18 cellular contexts compared by ENCODE assay signal in genomic region chr5:1012900-1013237, GRCh38. TPM values are rescaled to one million over a fixed set of nuclear protein-coding genes. Genes with fewer than 3 reads are reported as not detected.
A peak's percentile ranks its signal among the peaks of the same experiment; 100 is the strongest.
DNase-seq lines count a peak whose midpoint lies in the region; ATAC-seq, FAIRE-seq and TF ChIP-seq lines count a peak whose summit lies in the region.
"Had no signal": no experiment of that assay in that cellular context is flagged by ENCODE, and none has a peak within 500 bp of the region (broad histone marks: within the 10 kb centered on the region; RNA-seq: fewer than 3 reads in every experiment).

No MANE protein-coding gene starts in this region.

- no peak overlapping the region for H2BK20ac ChIP-seq in H1 (ENCODE audit: low read length)

- no peaks in the 10 kb centered on the region for H3K9me3 ChIP-seq in right lobe of liver
- no peaks in the 10 kb centered on the region for H3K9me3 ChIP-seq in HepG2 (ENCODE audit: low read length)
- H3K9me3 ChIP-seq in H1 (ENCODE audit: insufficient read depth in 2 of 2, low read depth in 1 of 2, low read length in 1 of 2): no peaks in the 10 kb centered on the region
- no peaks in the 10 kb centered on the region for H3K9me3 ChIP-seq in osteoblast (ENCODE audit: low read depth, low read length)
- no peaks in the 10 kb centered on the region for H3K9me3 ChIP-seq in PC-9 (ENCODE audit: insufficient read depth, low read depth)

- DNase-seq in right lobe of liver (peak in 2 of 3 donors; percentile 5 to 22), HepG2 (ENCODE audit: low spot score) (no peak), H1 (ENCODE audit: low read depth in 1 of 2, low spot score in 2 of 2) (no peak), osteoblast (ENCODE audit: insufficient read length, low spot score, missing footprints) (peak; percentile 88), PC-9 (no peak), D341Med (ENCODE audit: low spot score) (no peak)
- DNase-seq: CD8-positive, alpha-beta T cell; COR-L47; DND-41; GDM1; GOT3; HCEC 1CT; HFFc6 had no signal

- CTCF ChIA-PET in HepG2 (lab: Yijun Ruan, JAX; ENCODE audit: low intra/inter-chr PET ratio, low total read pairs): no interaction called here
- CTCF ChIA-PET in H1 (lab: Charles Lee; ENCODE audit: partially characterized antibody): interaction anchor here (0.8 to 4.8 kb wide), 9 partner anchors 17 to 237 kb away, joined by 3 to 30 read pairs (median 3); no protein-coding TSS in a partner anchor
- CTCF ChIA-PET in PC-9 (lab: Charles Lee): no interaction called here

- H3K23me2 ChIP-seq in H1 (ENCODE audit: low read depth, low read length): peaks cover 3% of the 10 kb centered on the region; the same call in 1 of the 2 replicates

- no peak overlapping the region for H2AK5ac ChIP-seq in H1 (ENCODE audit: low read depth, low read length)

- no peak overlapping the region for H2BK120ac ChIP-seq in H1 (replicated peaks; ENCODE audit: low read depth, low read length)

- no peak overlapping the region for H3K14ac ChIP-seq in H1 (ENCODE audit: insufficient read length)

- H3K4me2 ChIP-seq in HepG2 (ENCODE audit: low read depth, low read length) (no peak overlapping the region), H1 (ENCODE audit: insufficient read depth in 1 of 2, low read depth in 2 of 2, low read length in 2 of 2) (no peak overlapping the region), osteoblast (ENCODE audit: insufficient read depth, low read length) (no peak overlapping the region), PC-9 (no peak overlapping the region)

- no peaks in the 10 kb centered on the region for H3K36me3 ChIP-seq in right lobe of liver
- no peaks in the 10 kb centered on the region for H3K36me3 ChIP-seq in HepG2 (replicated peaks in 1 of 2; ENCODE audit: control insufficient read depth in 1 of 2, insufficient read depth in 2 of 2, low read length in 2 of 2)
- H3K36me3 ChIP-seq in H1 (ENCODE audit: control insufficient read depth in 2 of 4, insufficient read depth in 4 of 4, low read length in 3 of 4): no peaks in the 10 kb centered on the region; a peak in 1 of 8 replicates
- no peaks in the 10 kb centered on the region for H3K36me3 ChIP-seq in osteoblast (ENCODE audit: insufficient read depth, low read length)
- no peaks in the 10 kb centered on the region for H3K36me3 ChIP-seq in PC-9 (ENCODE audit: low read depth)

- H4K20me1 ChIP-seq in HepG2 (ENCODE audit: insufficient read depth, low read length): 0 out of 2 replicates have a peak, but pooled peaks cover 2% of the 10 kb centered on the region
- peaks cover 4 to 5% of the 10 kb centered on the region in 2 experiments for H4K20me1 ChIP-seq in H1 (replicated peaks in 1 of 2; ENCODE audit: control insufficient read depth in 1 of 2, insufficient read depth in 2 of 2, low read length in 2 of 2)
- no peaks in the 10 kb centered on the region for H4K20me1 ChIP-seq in osteoblast (ENCODE audit: insufficient read depth, low read length)
- no peaks in the 10 kb centered on the region for H4K20me1 ChIP-seq in PC-9 (ENCODE audit: insufficient read depth)

- intact Hi-C loops in right lobe of liver (cut with DNase I) (no loop called here), HepG2 (cut with micrococcal nuclease; ENCODE audit: unreplicated experiment) (no loop called here), PC-9 (cut with micrococcal nuclease; ENCODE audit: unreplicated experiment) (no loop called here)

- no peak overlapping the region for H4K91ac ChIP-seq in H1 (replicated peaks; ENCODE audit: insufficient read length, low read length)

- no peak overlapping the region for H4K5ac ChIP-seq in H1 (ENCODE audit: insufficient read length, low read depth, low read length)

- TF ChIP-seq CTCF in right lobe of liver (IDR thresholded peaks at IDR 0.05) (no peak), HepG2 (CRISPR knock-in tag; IDR thresholded peaks at IDR 0.05) (no peak), H1 (IDR thresholded peaks at IDR 0.05; ENCODE audit: control extremely low read depth in 1 of 3, insufficient read depth in 1 of 3, low read depth in 1 of 3, low read length in 3 of 3) (no peak), osteoblast (IDR thresholded peaks at IDR 0.05; ENCODE audit: extremely low read depth, low read depth, low read length) (no peak), PC-9 (conservative IDR thresholded peaks at IDR 0.05) (no peak)

- TF ChIP-seq POLR2A in right lobe of liver (IDR thresholded peaks at IDR 0.05) (no peak), HepG2 (IDR thresholded peaks at IDR 0.05; ENCODE audit: insufficient read depth in 1 of 2, low read depth in 2 of 2, low read length in 2 of 2) (no peak), H1 (IDR thresholded peaks at IDR 0.05; ENCODE audit: control extremely low read depth in 1 of 2, low read depth in 2 of 2, low read length in 2 of 2) (no peak)

- ATAC-seq in right lobe of liver (no peak), HepG2 (no peak), GM21526 (IDR thresholded peaks at IDR 0.05; ENCODE audit: low FRiP score, unreplicated experiment) (no peak)
- ATAC-seq: CD8-positive, alpha-beta T cell had no signal

- H3K4me3 ChIP-seq in right lobe of liver (no peak overlapping the region), HepG2 (replicated peaks in 1 of 3; ENCODE audit: insufficient read depth in 1 of 3, low read depth in 2 of 3, low read length in 3 of 3) (no peak overlapping the region), H1 (ENCODE audit: extremely low read depth in 1 of 4, insufficient read depth in 2 of 4, low read depth in 3 of 4, low read length in 4 of 4) (no peak overlapping the region), osteoblast (ENCODE audit: insufficient read depth, low read length) (no peak overlapping the region), PC-9 (no peak overlapping the region)

- no TSS peak for BruUV-seq in HepG2 (replicated peaks; lab: Mats Ljungman, UMichigan)
- no TSS peak for BruUV-seq in PC-9 (replicated peaks; lab: Mats Ljungman, UMichigan)

- WGBS in right lobe of liver (ENCODE audit: insufficient coverage, low coverage, low lambda C conversion rate, missing lambda C conversion rate): no CpG with 5 or more reads among the region's 7 CpGs
- 59% methylated on average over 5 of the region's 7 CpGs for whole genome bisulfite sequencing in HepG2 (ENCODE audit: low lambda C conversion rate)
- 93% methylated on average over 7 of the region's 7 CpGs; no CpG with 5 or more reads in 1 of the 2 experiments for WGBS in H1 (ENCODE audit: extremely low coverage in 1 of 2, insufficient coverage in 1 of 2, insufficient read length in 1 of 2, insufficient replicate concordance in 2 of 2, low coverage in 1 of 2, low lambda C conversion rate in 2 of 2, missing lambda C conversion rate in 1 of 2), 2 experiments

- TF ChIP-seq EP300 in HepG2 (IDR thresholded peaks at IDR 0.05; ENCODE audit: low read depth in 2 of 2, low read length in 2 of 2): no peak
- TF ChIP-seq EP300 in HepG2 (CRISPR knock-in tag; IDR thresholded peaks at IDR 0.05; ENCODE audit: borderline replicate concordance): no peak
- TF ChIP-seq EP300 in H1 (IDR thresholded peaks at IDR 0.05; ENCODE audit: borderline replicate concordance in 1 of 2, low read depth in 2 of 2, low read length in 2 of 2): no peak

- POLR2A ChIA-PET in HepG2 (lab: Yijun Ruan, JAX): no interaction called here
- POLR2A ChIA-PET in H1 (lab: Charles Lee; ENCODE audit: partially characterized antibody): no interaction called here
- POLR2A ChIA-PET in PC-9 (lab: Charles Lee; ENCODE audit: unreplicated experiment): no interaction called here

- TF ChIP-seq RAD21 in HepG2 (CRISPR knock-in tag; IDR thresholded peaks at IDR 0.05): no peak
- TF ChIP-seq RAD21 in H1 (IDR thresholded peaks at IDR 0.05 in 1 of 2, conservative IDR thresholded peaks at IDR 0.05 in 1 of 2; ENCODE audit: low read depth in 2 of 2, low read length in 2 of 2): no peak

- H3K9ac ChIP-seq in HepG2 (ENCODE audit: insufficient read depth, low read depth, low read length) (no peak overlapping the region), H1 (replicated peaks in 1 of 4; ENCODE audit: extremely low read depth in 1 of 4, low read depth in 3 of 4, low read length in 3 of 4) (no peak overlapping the region)

- H3K4me1 ChIP-seq in right lobe of liver (peaks cover 0 to 5% (median 2%) of the 10 kb centered on the region in 4 donors), HepG2 (ENCODE audit: insufficient read depth, low read length) (peaks cover 21% of the 10 kb centered on the region), H1 (replicated peaks in 1 of 4; ENCODE audit: control insufficient read depth in 3 of 4, insufficient read depth in 4 of 4, low read length in 3 of 4) (peaks cover 0 to 15% (median 6%) of the 10 kb centered on the region in 4 experiments; a peak in 6 of 7 replicates), osteoblast (ENCODE audit: insufficient read depth, low read length) (no peaks in the 10 kb centered on the region), PC-9 (replicated peaks; ENCODE audit: insufficient read depth) (no peaks in the 10 kb centered on the region)

- peaks cover 0 to 12% of the 10 kb centered on the region in 2 donors for H3K27me3 ChIP-seq in right lobe of liver
- H3K27me3 ChIP-seq in HepG2 (ENCODE audit: control insufficient read depth in 1 of 2, insufficient read depth in 2 of 2, low read length in 2 of 2): peaks cover 3 to 12% of the 10 kb centered on the region in 2 experiments; a peak in 3 of 5 replicates
- peaks cover 13 to 26% (median 19%) of the 10 kb centered on the region in 4 experiments for H3K27me3 ChIP-seq in H1 (replicated peaks in 1 of 4; ENCODE audit: control insufficient read depth in 3 of 4, extremely low read depth in 1 of 4, insufficient read depth in 3 of 4, low read length in 3 of 4)
- H3K27me3 ChIP-seq in osteoblast (ENCODE audit: insufficient read depth, low read length): peaks cover 29% of the 10 kb centered on the region
- H3K27me3 ChIP-seq in PC-9 (ENCODE audit: insufficient read depth, low read depth): peaks cover 87% of the 10 kb centered on the region

- H3F3A ChIP-seq in PC-9 (ENCODE audit: insufficient read depth, low read depth): no peaks in the 10 kb centered on the region; the same call in 1 of the 2 replicates

- H4K8ac ChIP-seq in H1 (ENCODE audit: extremely low read depth, insufficient read depth, low read length): peak overlapping the region; percentile 40; the same call in 1 of the 2 replicates

- H3K79me2 ChIP-seq in HepG2 (ENCODE audit: insufficient read depth, low read length): no peaks in the 10 kb centered on the region
- no peaks in the 10 kb centered on the region for H3K79me2 ChIP-seq in H1 (ENCODE audit: control insufficient read depth in 1 of 2, insufficient read depth in 2 of 2, low read length in 2 of 2)
- H3K79me2 ChIP-seq in osteoblast (ENCODE audit: insufficient read depth, low read length): no peaks in the 10 kb centered on the region
- H3K79me2 ChIP-seq in PC-9 (ENCODE audit: low read depth): no peaks in the 10 kb centered on the region

- no peak overlapping the region for H3K56ac ChIP-seq in H1 (replicated peaks; ENCODE audit: insufficient read length, low read depth, low read length)

- H3K4ac ChIP-seq in H1 (replicated peaks; ENCODE audit: insufficient read length, low read depth, low read length): no peak overlapping the region

- H3K27ac ChIP-seq in right lobe of liver: no peak overlapping the region
- H3K27ac ChIP-seq in HepG2 (ENCODE audit: extremely low read length, insufficient read depth, low read length): no peak overlapping the region
- H3K27ac ChIP-seq in H1 (ENCODE audit: low read depth, low read length): no peak overlapping the region
- no peak overlapping the region for H3K27ac ChIP-seq in osteoblast (ENCODE audit: low read depth, low read length)
- no peak overlapping the region for H3K27ac ChIP-seq in PC-9

- H3K79me1 ChIP-seq in H1 (ENCODE audit: low read depth, low read length): no peaks in the 10 kb centered on the region

- no peak overlapping the region for H2BK5ac ChIP-seq in H1 (ENCODE audit: low read depth, low read length)

- no peaks in the 10 kb centered on the region for H3K9me2 ChIP-seq in PC-9 (ENCODE audit: insufficient read depth)

- no peak overlapping the region for H2BK12ac ChIP-seq in H1 (ENCODE audit: low read depth, low read length)

- in situ Hi-C loops in HepG2 (cut with HindIII; ENCODE audit: extremely low pct_ligation_motif_present, low pct_unique_long_range_greater_than_20kb): no loop called here

- H2AFZ ChIP-seq in HepG2 (ENCODE audit: low read length): no peak overlapping the region
- no peak overlapping the region for H2AFZ ChIP-seq in H1 (ENCODE audit: low read length)
- H2AFZ ChIP-seq in osteoblast (ENCODE audit: low read length): no peak overlapping the region
- no peak overlapping the region for H2AFZ ChIP-seq in PC-9

- no peak overlapping the region for H3K18ac ChIP-seq in H1 (ENCODE audit: extremely low read depth, low read length)

- H2BK15ac ChIP-seq in H1 (ENCODE audit: low read length): no peak overlapping the region

- FAIRE-seq in HepG2 (lab: Jason Lieb, UNC) (no peak), H1 (lab: Jason Lieb, UNC) (no peak)
- FAIRE-seq: A204.1, GM12892, HTR-8/SVneo had no signal

- no peak overlapping the region for H3K23ac ChIP-seq in H1 (ENCODE audit: insufficient read length)

RNA-seq across cellular contexts. Expression of gene NKD2, which starts 4.3 kb away (rescaled TPM):
- total RNA-seq in right lobe of liver (1 to 10 TPM in 4 of 6 experiments, under 1 TPM in 2; 0.93 to 2.9 (median 2.2) TPM), HepG2 (2016; rRNA removed; fragmentation: Illumina TruSeq; extraction: Trizol) (0.53 and 0.94 TPM in 2 replicates), osteoblast (under 0.01 TPM in 1 of 2 replicates, not detected in the other), PC-9 (2021) (0.57 and 2.6 TPM in 2 replicates)
- 0.26 and 0.91 TPM in 2 replicates for total RNA-seq in HepG2 (2016; cell fraction: cytosol; rRNA removed; fragmentation: Illumina TruSeq; extraction: Trizol; ENCODE audit: low read depth)
- 0.77 and 1.1 TPM in 2 replicates for total RNA-seq in HepG2 (2016; cell fraction: insoluble cytoplasmic fraction; rRNA removed; fragmentation: Illumina TruSeq; extraction: Trizol)
- total RNA-seq in HepG2 (2016; cell fraction: membrane; rRNA removed; fragmentation: Illumina TruSeq; extraction: Trizol): 0.48 and 0.90 TPM in 2 replicates
- 0.81 and 2.0 TPM in 2 replicates for total RNA-seq in HepG2 (2016; cell fraction: nucleus; rRNA removed; fragmentation: Illumina TruSeq; extraction: Trizol)
- polyA plus RNA-seq in HepG2 (2011; rRNA removed) (0.81 and 0.82 TPM in 2 replicates), H1 (2011; rRNA removed) (5.5 and 7.8 TPM in 2 replicates)
- 0.13 and 0.70 TPM in 2 replicates for polyA plus RNA-seq in HepG2 (2011; cell fraction: cytosol; rRNA removed)
- 10.6 and 14.1 TPM in 2 replicates for polyA plus RNA-seq in HepG2 (2011; cell fraction: nucleus; rRNA removed)
- polyA plus RNA-seq in HepG2 (2012): 0.39 and 0.79 TPM in 2 replicates
- polyA plus RNA-seq in HepG2 (2016; cell fraction: cytosol; fragmentation: Illumina TruSeq; extraction: Trizol; ENCODE audit: low read depth): 0.59 and 0.60 TPM in 2 replicates
- 1.1 and 1.2 TPM in 2 replicates for polyA plus RNA-seq in HepG2 (2016; cell fraction: insoluble cytoplasmic fraction; fragmentation: Illumina TruSeq; extraction: Trizol; ENCODE audit: low read depth)
- polyA plus RNA-seq in HepG2 (2016; cell fraction: membrane; fragmentation: Illumina TruSeq; extraction: Trizol; ENCODE audit: low read depth): 0.76 and 0.84 TPM in 2 replicates
- 5.1 and 6.3 TPM in 2 replicates for polyA plus RNA-seq in HepG2 (2016; cell fraction: nucleus; fragmentation: Illumina TruSeq; extraction: Trizol; ENCODE audit: insufficient read depth, low read depth)
- 1.6 TPM in 1 of 2 replicates, not detected in the other for polyA minus RNA-seq in HepG2 (2011; rRNA and poly(A)+ RNA removed; ENCODE audit: low replicate concordance)
- 0.30 and 0.62 TPM in 2 replicates for polyA minus RNA-seq in HepG2 (2011; cell fraction: cytosol; rRNA and poly(A)+ RNA removed)
- polyA minus RNA-seq in HepG2 (2011; cell fraction: nucleus; rRNA and poly(A)+ RNA removed): 0.62 and 1.0 TPM in 2 replicates
- 6.3 and 7.9 TPM in 2 replicates for total RNA-seq in H1 (2021; fragmentation: NEBNext Ultra II Directional; extraction: Animal tissue kit (Norgen Biotek cat#: 25700))
- 6.4 TPM for polyA plus RNA-seq in H1 (2011; cell fraction: cytosol; rRNA removed)
- polyA plus RNA-seq in H1 (2011; cell fraction: nucleus; rRNA removed): 32.5 TPM
- polyA plus RNA-seq in H1 (2012, experiment 1 of 2): 3.0 to 8.7 TPM (median 8.2 TPM) in 4 replicates
- 3.8 TPM for polyA plus RNA-seq in H1 (2012, experiment 2 of 2)
- polyA plus RNA-seq in H1 (2013, experiment 1 of 2): 6.7 TPM
- 5.7 TPM for polyA plus RNA-seq in H1 (2013, experiment 2 of 2)
- polyA minus RNA-seq in H1 (2011; rRNA and poly(A)+ RNA removed): 1.2 and 1.3 TPM in 2 replicates
- polyA minus RNA-seq in H1 (2011; cell fraction: cytosol; rRNA and poly(A)+ RNA removed): 3.6 TPM
- 4.4 TPM for polyA minus RNA-seq in H1 (2011; cell fraction: nucleus; rRNA and poly(A)+ RNA removed)
- total RNA-seq: HFFc6 had no signal
- polyA plus RNA-seq: CD14-positive monocyte had no signal

Comparison
In these comparisons a context has a peak if more than half of its experiments do, and no peak if none do; other contexts are left out.
1. DNase-seq: peak in right lobe of liver (2 of 3) and osteoblast (single experiment); none in HepG2 (single experiment), H1 (0 of 2), PC-9 (0 of 2) and D341Med (single experiment).